ENCODE assay signal across 8 cellular contexts in the genomic region with DNA sequence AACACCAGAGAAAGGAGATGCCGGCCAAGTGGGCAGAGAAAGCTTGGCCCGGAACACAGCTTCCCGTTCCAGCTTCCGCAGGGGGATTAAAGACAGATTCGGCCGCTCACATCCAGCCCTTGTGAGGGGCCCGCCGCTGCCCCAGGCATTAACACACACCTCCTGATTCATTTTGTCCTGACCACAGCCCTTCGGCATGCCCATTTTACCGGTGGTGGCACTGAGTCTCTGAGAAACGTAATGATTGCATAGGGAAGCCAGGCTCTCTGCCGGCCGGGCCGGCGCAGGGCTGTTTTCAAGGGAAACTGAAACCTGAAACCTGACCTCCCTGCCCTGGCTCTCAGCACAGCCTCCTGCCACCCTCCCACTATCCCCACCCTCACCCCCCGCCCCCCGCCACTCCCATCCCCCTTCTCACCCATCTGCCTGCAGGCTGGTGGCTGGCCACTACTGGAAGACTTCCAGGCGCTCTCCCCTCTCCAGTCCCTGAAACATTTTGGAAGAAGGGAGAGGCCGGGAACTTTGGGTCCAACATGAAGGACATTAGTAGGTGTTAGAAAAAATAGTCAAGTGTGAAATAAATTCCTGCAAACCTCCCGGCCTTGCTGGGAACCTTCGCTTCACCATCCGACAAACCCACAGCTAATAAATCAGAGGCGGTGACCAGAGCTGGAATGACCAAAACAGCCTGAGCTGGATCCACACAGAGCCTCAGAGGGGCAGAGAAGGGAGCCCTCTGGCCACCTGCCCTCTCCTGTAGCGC.
DNase-seq lines count a peak whose midpoint lies in the region; ATAC-seq, FAIRE-seq and TF ChIP-seq lines count a peak whose summit lies in the region.

No MANE protein-coding gene starts in this region.

- peak overlapping the region; percentile 34; the same call in 1 of the 2 replicates for H3K4me2 ChIP-seq in KMS-11
- peak overlapping the region; percentile 27 for H3K4me2 ChIP-seq in keratinocyte (ENCODE audit: control insufficient read depth, extremely low read depth, insufficient read depth, low read depth, low read length)

- H3K9ac ChIP-seq in KMS-11 = no peak overlapping the region
- peak overlapping the region; percentile 60 for H3K9ac ChIP-seq in adipocyte (ENCODE audit: low read length)
- H3K9ac ChIP-seq in keratinocyte (ENCODE audit: control insufficient read depth, extremely low read depth, insufficient read depth, low read length) = no peak overlapping the region

- WGBS in suprapubic skin = 25% methylated on average over 20 of the region's 24 CpGs

- H3K9me3 ChIP-seq in adipocyte (ENCODE audit: control insufficient read depth, low read length) (no peaks in the 10 kb centered on the region), keratinocyte (ENCODE audit: control insufficient read depth, low read depth, low read length) (no peaks in the 10 kb centered on the region), suprapubic skin (no peaks in the 10 kb centered on the region)
- no peaks in the 10 kb centered on the region for H3K9me3 ChIP-seq in CD8-positive, alpha-beta T cell (ENCODE audit: low read length)

- H3K27ac Mint-ChIP-seq in CD8-positive, alpha-beta T cell = no peak overlapping the region

- H3K27me3 Mint-ChIP-seq in CD8-positive, alpha-beta T cell (ENCODE audit: low read depth) = no peaks in the 10 kb centered on the region

- intact Hi-C loops in CD8-positive, alpha-beta T cell (cut with DNase I, micrococcal nuclease) = no loop called here

- H3K36me3 ChIP-seq in KMS-11 (ENCODE audit: insufficient read depth) (no peaks in the 10 kb centered on the region), adipocyte (ENCODE audit: control insufficient read depth, insufficient read depth, low read length, severe bottlenecking) (no peaks in the 10 kb centered on the region), keratinocyte (ENCODE audit: control insufficient read depth in 2 of 2, extremely low read depth in 1 of 2, insufficient read depth in 2 of 2, low read length in 2 of 2) (no peaks in the 10 kb centered on the region), suprapubic skin (no peaks in the 10 kb centered on the region)
- no peaks in the 10 kb centered on the region for H3K36me3 ChIP-seq in CD8-positive, alpha-beta T cell (ENCODE audit: insufficient read depth, low read length)

- H3K27ac ChIP-seq in KMS-11 (no peak overlapping the region), keratinocyte (ENCODE audit: control insufficient read depth, insufficient read depth, low read length) (no peak overlapping the region), suprapubic skin (no peak overlapping the region)
- no peak overlapping the region for H3K27ac ChIP-seq in CD8-positive, alpha-beta T cell (ENCODE audit: low read depth, low read length)

- H4K20me1 ChIP-seq in KMS-11 (ENCODE audit: insufficient read depth) (no peaks in the 10 kb centered on the region), keratinocyte (ENCODE audit: control insufficient read depth, extremely low read depth, insufficient read depth, low read length) (no peaks in the 10 kb centered on the region)

- TF ChIP-seq CTCF in KMS-11 (conservative IDR thresholded peaks at IDR 0.05; ENCODE audit: low read depth, low read length) = no peak
- TF ChIP-seq CTCF in keratinocyte (optimal IDR thresholded peaks at IDR 0.05 in 1 of 3, IDR thresholded peaks at IDR 0.05 in 1 of 3, conservative IDR thresholded peaks at IDR 0.05 in 1 of 3; ENCODE audit: extremely low read depth in 1 of 3, insufficient read depth in 2 of 3, low read length in 3 of 3) = no peak
- TF ChIP-seq CTCF in suprapubic skin (IDR thresholded peaks at IDR 0.05) = no peak
- TF ChIP-seq CTCF in CD8-positive, alpha-beta T cell (IDR thresholded peaks at IDR 0.05) = no peak

- POLR2A ChIA-PET in CD8-positive, alpha-beta T cell (lab: Charles Lee) = no interaction called here

- FAIRE-seq in keratinocyte (lab: Jason Lieb, UNC) = no peak

- peaks cover 13% of the 10 kb centered on the region for H3K4me1 ChIP-seq in KMS-11 (ENCODE audit: low read depth, poor library complexity, severe bottlenecking)
- H3K4me1 ChIP-seq in adipocyte (ENCODE audit: control insufficient read depth, insufficient read depth, low read length) = peaks cover 8% of the 10 kb centered on the region
- no peaks in the 10 kb centered on the region for H3K4me1 ChIP-seq in keratinocyte (ENCODE audit: control insufficient read depth, extremely low read depth, insufficient read depth, low read length)
- H3K4me1 ChIP-seq in suprapubic skin = peaks cover 11% of the 10 kb centered on the region
- no peaks in the 10 kb centered on the region for H3K4me1 ChIP-seq in CD8-positive, alpha-beta T cell (ENCODE audit: insufficient read depth, low read length)

- dilution Hi-C loops in keratinocyte (cut with MboI; ENCODE audit: extremely low pct_ligation_motif_present, low sequenced_read_pairs) = no loop called here

- TF ChIP-seq POLR2A in suprapubic skin (IDR thresholded peaks at IDR 0.05) = no peak

- no peak for TF ChIP-seq EP300 in suprapubic skin (IDR thresholded peaks at IDR 0.05)

- peak; percentile 90 for DNase-seq in DMS 273 (lab: John Stamatoyannopoulos, UW; ENCODE audit: unreplicated experiment)
- DNase-seq in adipocyte (ENCODE audit: low read depth) = peak; percentile 66
- DNase-seq in keratinocyte (ENCODE audit: low read depth, low spot score) = no peak
- DNase-seq in suprapubic skin (ENCODE audit: low spot score in 2 of 2) = no peak
- DNase-seq in CD8-positive, alpha-beta T cell = no peak
- no peak for DNase-seq in NCI-H128 (lab: John Stamatoyannopoulos, UW; ENCODE audit: unreplicated experiment)

- no peaks in the 10 kb centered on the region for H3K36me3 Mint-ChIP-seq in CD8-positive, alpha-beta T cell

- no peaks in the 10 kb centered on the region for H3K79me2 ChIP-seq in KMS-11 (ENCODE audit: insufficient read depth, low read depth)
- no peaks in the 10 kb centered on the region for H3K79me2 ChIP-seq in keratinocyte (ENCODE audit: control insufficient read depth, insufficient read depth, low read length)

- no peaks in the 10 kb centered on the region for H3K9me3 Mint-ChIP-seq in CD8-positive, alpha-beta T cell

- CTCF ChIA-PET in CD8-positive, alpha-beta T cell (lab: Charles Lee) = interaction anchor here (2.1 kb wide), 1 partner anchor 10 kb away, joined by 9 read pairs; no protein-coding TSS in a partner anchor

- no peak overlapping the region for H2AFZ ChIP-seq in KMS-11 (ENCODE audit: low read depth)
- peak overlapping the region; percentile 43 for H2AFZ ChIP-seq in keratinocyte (ENCODE audit: control insufficient read depth, low read length)

- no peaks in the 10 kb centered on the region for H3K9me1 ChIP-seq in keratinocyte (ENCODE audit: control insufficient read depth, extremely low read depth, insufficient read depth, low read length)

- no peak overlapping the region for H3K4me3 Mint-ChIP-seq in CD8-positive, alpha-beta T cell

- ATAC-seq in CD8-positive, alpha-beta T cell = no peak
- ATAC-seq in GM19035 (IDR thresholded peaks at IDR 0.05; ENCODE audit: unreplicated experiment) = no peak

- H3K27me3 ChIP-seq in KMS-11 (ENCODE audit: insufficient read depth, low read depth) (no peaks in the 10 kb centered on the region), adipocyte (replicated peaks; ENCODE audit: control insufficient read depth, insufficient read depth, low read length) (peaks cover 12% of the 10 kb centered on the region), keratinocyte (ENCODE audit: control insufficient read depth, extremely low read depth, insufficient read depth, low read length) (peaks cover 3% of the 10 kb centered on the region), suprapubic skin (peaks cover 15% of the 10 kb centered on the region)
- no peaks in the 10 kb centered on the region for H3K27me3 ChIP-seq in CD8-positive, alpha-beta T cell (ENCODE audit: insufficient read depth, low read length)

- H3K4me3 ChIP-seq in KMS-11 (IDR thresholded peaks at IDR 0.05; ENCODE audit: insufficient read depth, low read depth, low read length) (no peak overlapping the region), adipocyte (ENCODE audit: low read length) (peak overlapping the region; percentile 74), keratinocyte (ENCODE audit: control insufficient read depth in 2 of 3, extremely low read depth in 1 of 3, insufficient read depth in 2 of 3, low read depth in 1 of 3, low read length in 3 of 3) (peak overlapping the region in 1 of 3 experiments; percentile 26), suprapubic skin (peak overlapping the region; percentile 38)
- no peak overlapping the region for H3K4me3 ChIP-seq in CD8-positive, alpha-beta T cell (ENCODE audit: low read depth, low read length)

- H3K4me1 Mint-ChIP-seq in CD8-positive, alpha-beta T cell (ENCODE audit: low read depth) = peaks cover 4% of the 10 kb centered on the region

Comparison
In these comparisons a context has a peak if more than half of its experiments do, and no peak if none do; other contexts are left out.
1. DNase-seq: peak in DMS 273 (single experiment) and adipocyte (single experiment); none in keratinocyte (single experiment), suprapubic skin (0 of 2), CD8-positive, alpha-beta T cell (0 of 7) and NCI-H128 (single experiment).
2. H3K4me3 ChIP-seq: peak in adipocyte (single experiment) and suprapubic skin (single experiment); none in KMS-11 (single experiment) and CD8-positive, alpha-beta T cell (single experiment).